8 cellular contexts compared by ENCODE assay signal in genomic region chr12:53048033-53048779, GRCh38. TPM values are rescaled to one million over a fixed set of nuclear protein-coding genes. Genes with fewer than 3 reads are reported as not detected.
DNase-seq lines count a peak whose midpoint lies in the region; ATAC-seq, FAIRE-seq and TF ChIP-seq lines count a peak whose summit lies in the region.

No MANE protein-coding gene starts in this region.

- peak overlapping the region; percentile 24 to 92 (median 74) for H3K4me3 ChIP-seq in heart right ventricle

- peaks cover 38 to 91% (median 82%) of the 10 kb centered on the region in 9 donors for H3K4me1 ChIP-seq in heart right ventricle

- no peak for ATAC-seq in activated naive CD8-positive, alpha-beta T cell treated with anti-CD3 and anti-CD28 coated beads, Interleukin-2, amount 10 ng/mL, durations not matched to agents 7 days and 5 days (ENCODE audit: low read depth)
- peak; percentile 1 to 41 (median 15) for ATAC-seq in heart right ventricle
- no peak for ATAC-seq in GM21619 (IDR thresholded peaks at IDR 0.05; ENCODE audit: unreplicated experiment)
- no peak for ATAC-seq in GM21515 (IDR thresholded peaks at IDR 0.05; ENCODE audit: unreplicated experiment)

- H3K4me3 Mint-ChIP-seq in activated naive CD8-positive, alpha-beta T cell treated with anti-CD3 and anti-CD28 coated beads, Interleukin-2, amount 10 ng/mL, durations not matched to agents 7 days and 5 days, result peak overlapping the region; percentile 42
- peak overlapping the region; percentile 58 for H3K4me3 Mint-ChIP-seq in progenitor cell of endocrine pancreas (ENCODE audit: low read depth)

- TF ChIP-seq CTCF in heart right ventricle (IDR thresholded peaks at IDR 0.05) (peak in 4 of 9 donors; percentile 22 to 39 (median 34)), progenitor cell of endocrine pancreas (IDR thresholded peaks at IDR 0.05; ENCODE audit: unreplicated experiment) (no peak)

- FAIRE-seq in HTR-8/SVneo (lab: Jason Lieb, UNC), result no peak

- 11% methylated on average over 10 of the region's 10 CpGs for WGBS in heart right ventricle, 2 donors

- no peaks in the 10 kb centered on the region for H3K9me3 ChIP-seq in heart right ventricle

- peak overlapping the region; percentile 95 to 100 (median 100) for H3K27ac ChIP-seq in heart right ventricle

- H3K9me3 Mint-ChIP-seq in activated naive CD8-positive, alpha-beta T cell treated with anti-CD3 and anti-CD28 coated beads, Interleukin-2, amount 10 ng/mL, durations not matched to agents 7 days and 5 days, result no peaks in the 10 kb centered on the region
- H3K9me3 Mint-ChIP-seq in progenitor cell of endocrine pancreas (ENCODE audit: low read depth), result no peaks in the 10 kb centered on the region

- H3K27ac Mint-ChIP-seq in activated naive CD8-positive, alpha-beta T cell treated with anti-CD3 and anti-CD28 coated beads, Interleukin-2, amount 10 ng/mL, durations not matched to agents 7 days and 5 days, result no peak overlapping the region
- peak overlapping the region; percentile 90 for H3K27ac Mint-ChIP-seq in progenitor cell of endocrine pancreas

- peaks cover 2% of the 10 kb centered on the region for H3K27me3 Mint-ChIP-seq in activated naive CD8-positive, alpha-beta T cell treated with anti-CD3 and anti-CD28 coated beads, Interleukin-2, amount 10 ng/mL, durations not matched to agents 7 days and 5 days
- peaks cover 2% of the 10 kb centered on the region for H3K27me3 Mint-ChIP-seq in progenitor cell of endocrine pancreas

- POLR2A ChIA-PET in activated naive CD8-positive, alpha-beta T cell treated with anti-CD3 and anti-CD28 coated beads, Interleukin-2, amount 10 ng/mL, durations not matched to agents 7 days and 5 days (lab: Charles Lee), result interaction anchor here (0.6 to 3.2 kb wide), 3 partner anchors 31 to 453 kb away, joined by 3 to 10 read pairs (median 5); partner anchors contain the start of genes SOAT2, SPRYD3 and TARBP2

- peaks cover 2% of the 10 kb centered on the region for H3K36me3 Mint-ChIP-seq in activated naive CD8-positive, alpha-beta T cell treated with anti-CD3 and anti-CD28 coated beads, Interleukin-2, amount 10 ng/mL, durations not matched to agents 7 days and 5 days
- H3K36me3 Mint-ChIP-seq in progenitor cell of endocrine pancreas (ENCODE audit: insufficient read depth), result no peaks in the 10 kb centered on the region

- DNase-seq in C1 segment of cervical spinal cord (lab: John Stamatoyannopoulos, UW) (peak in 12 of 14 donors; percentile 64 to 88 (median 76)), HTR-8/SVneo (ENCODE audit: insufficient read length, low spot score) (peak; percentile 50), heart right ventricle (peak; percentile 80), progenitor cell of endocrine pancreas (ENCODE audit: low spot score, unreplicated experiment) (no peak), NCI-H1436 treated with DMSO at 0.1 percent for 48 hours (lab: John Stamatoyannopoulos, UW) (no peak)
- peak; percentile 44 for DNase-seq in activated naive CD8-positive, alpha-beta T cell treated with anti-CD3 and anti-CD28 coated beads, Interleukin-2, amount 10 ng/mL, durations not matched to agents 7 days and 5 days

- peaks cover 19% of the 10 kb centered on the region for H3K4me1 Mint-ChIP-seq in activated naive CD8-positive, alpha-beta T cell treated with anti-CD3 and anti-CD28 coated beads, Interleukin-2, amount 10 ng/mL, durations not matched to agents 7 days and 5 days
- H3K4me1 Mint-ChIP-seq in progenitor cell of endocrine pancreas (ENCODE audit: low read depth), result peaks cover 40% of the 10 kb centered on the region

- intact Hi-C loops in heart right ventricle (cut with DNase I), result loop anchor here in 2 of 10 donors (5.0 kb wide), 1 partner anchor 41 kb away; the partner anchor contains the start of gene EIF4B (in 2 of the 2)

- peaks cover 0 to 10% (median 0%) of the 10 kb centered on the region in 9 donors for H3K36me3 ChIP-seq in heart right ventricle

- H3K27me3 ChIP-seq in heart right ventricle, result peaks cover 0 to 5% (median 0%) of the 10 kb centered on the region in 7 donors

RNA-seq across cellular contexts. Expression of gene TNS2, which starts 1.7 kb away (rescaled TPM):
- 1 to 10 TPM; 1.9 to 3.0 TPM for total RNA-seq in activated naive CD8-positive, alpha-beta T cell treated with anti-CD3 and anti-CD28 coated beads, Interleukin-2, amount 10 ng/mL, durations not matched to agents 7 days and 5 days
- total RNA-seq in heart right ventricle (100 to 1,000 TPM in 3 of 10 donors, 10 to 100 TPM in 7; 60.6 to 139 (median 77.1) TPM), progenitor cell of endocrine pancreas (6.6 and 7.3 TPM in 2 replicates)
- polyA plus RNA-seq in heart right ventricle, result 100 to 1,000 TPM in 1 of 2 donors, 10 to 100 TPM in 1; 68.1 to 364 TPM

RNA-seq across cellular contexts. Expression of gene SPRYD3, which starts 31.0 kb away (rescaled TPM):
- total RNA-seq in activated naive CD8-positive, alpha-beta T cell treated with anti-CD3 and anti-CD28 coated beads, Interleukin-2, amount 10 ng/mL, durations not matched to agents 7 days and 5 days, result 10 to 100 TPM; 34.4 to 37.8 TPM
- 10 to 100 TPM; 40.9 to 63.0 (median 47.4) TPM for total RNA-seq in heart right ventricle
- polyA plus RNA-seq in heart right ventricle, result 10 to 100 TPM; 20.5 to 63.9 TPM
- 17.9 and 18.0 TPM in 2 replicates for total RNA-seq in progenitor cell of endocrine pancreas

RNA-seq across cellular contexts. Expression of gene EIF4B, which starts 42.0 kb away (rescaled TPM):
- 100 to 1,000 TPM; 439 to 448 TPM for total RNA-seq in activated naive CD8-positive, alpha-beta T cell treated with anti-CD3 and anti-CD28 coated beads, Interleukin-2, amount 10 ng/mL, durations not matched to agents 7 days and 5 days
- total RNA-seq in heart right ventricle (100 to 1,000 TPM; 364 to 477 (median 431) TPM), progenitor cell of endocrine pancreas (447 and 487 TPM in 2 replicates)
- 10 to 100 TPM; 53.2 to 63.5 TPM for polyA plus RNA-seq in heart right ventricle

RNA-seq across cellular contexts. Expression of gene IGFBP6, which starts 49.3 kb away (rescaled TPM):
- total RNA-seq in activated naive CD8-positive, alpha-beta T cell treated with anti-CD3 and anti-CD28 coated beads, Interleukin-2, amount 10 ng/mL, durations not matched to agents 7 days and 5 days, result 1 to 10 TPM; 2.0 to 2.3 TPM
- 10 to 100 TPM; 27.0 to 75.6 (median 37.7) TPM for total RNA-seq in heart right ventricle
- 100 to 1,000 TPM in 1 of 2 donors, 10 to 100 TPM in 1; 61.5 to 182 TPM for polyA plus RNA-seq in heart right ventricle
- total RNA-seq in progenitor cell of endocrine pancreas, result 25.7 and 26.5 TPM in 2 replicates

RNA-seq across cellular contexts. Expression of gene SOAT2, which starts 55.1 kb away (rescaled TPM):
- 10 to 100 TPM in 1 of 2 experiments, 1 to 10 TPM in 1; 9.8 to 10.4 TPM for total RNA-seq in activated naive CD8-positive, alpha-beta T cell treated with anti-CD3 and anti-CD28 coated beads, Interleukin-2, amount 10 ng/mL, durations not matched to agents 7 days and 5 days
- total RNA-seq in heart right ventricle (not detected), progenitor cell of endocrine pancreas (0.98 and 1.1 TPM in 2 replicates)
- polyA plus RNA-seq in heart right ventricle, result under 1 TPM in 1 of 2 donors, not detected in 1; 0.03 TPM

Comparison
In these comparisons a context has a peak if more than half of its experiments do, and no peak if none do; other contexts are left out.
1. DNase-seq: peak in C1 segment of cervical spinal cord (12 of 14), HTR-8/SVneo (single experiment), activated naive CD8-positive, alpha-beta T cell treated with anti-CD3 and anti-CD28 coated beads, Interleukin-2, amount 10 ng/mL, durations not matched to agents 7 days and 5 days (single experiment) and heart right ventricle (2 of 2); none in progenitor cell of endocrine pancreas (single experiment) and NCI-H1436 treated with DMSO at 0.1 percent for 48 hours (single experiment).
2. ATAC-seq: peak in heart right ventricle (8 of 8); none in activated naive CD8-positive, alpha-beta T cell treated with anti-CD3 and anti-CD28 coated beads, Interleukin-2, amount 10 ng/mL, durations not matched to agents 7 days and 5 days (single experiment), GM21619 (single experiment) and GM21515 (single experiment).